Comparison of ENCODE assay signal across 8 cellular contexts in genomic region chr12:55073043-55074022, GRCh38. TPM values are rescaled to one million over a fixed set of nuclear protein-coding genes. Genes with fewer than 3 reads are reported as not detected.
DNase-seq lines count a peak whose midpoint lies in the region; ATAC-seq and TF ChIP-seq lines count a peak whose summit lies in the region.

No MANE protein-coding gene starts in this region.

- TF ChIP-seq CTCF in fibroblast of pulmonary artery (IDR thresholded peaks at IDR 0.05; ENCODE audit: low read length, missing control alignments), result peak; percentile 89
- peak; percentile 88 for TF ChIP-seq CTCF in neutrophil (IDR thresholded peaks at IDR 0.05)

- peaks cover 21% of the 10 kb centered on the region for H3K27me3 ChIP-seq in neutrophil

- H3K4me3 ChIP-seq in fibroblast of pulmonary artery (replicated peaks; ENCODE audit: low read depth, low read length), result no peak overlapping the region
- no peak overlapping the region for H3K4me3 ChIP-seq in neutrophil (ENCODE audit: low read depth in 1 of 2, low read length in 1 of 2)

- no peak overlapping the region for H3K27ac ChIP-seq in neutrophil

- H3K9me3 ChIP-seq in neutrophil, result no peaks in the 10 kb centered on the region

- in situ Hi-C loops in ACHN (cut with HindIII; ENCODE audit: low pct_ligation_motif_present, low pct_unique_long_range_greater_than_20kb, low sequenced_read_pairs), result no loop called here

- no peaks in the 10 kb centered on the region for H3K4me1 ChIP-seq in neutrophil (ENCODE audit: control insufficient read depth in 1 of 2, insufficient read depth in 1 of 2, low read depth in 1 of 2, low read length in 1 of 2)

- peak; percentile 93 for TF ChIP-seq RAD21 in Ishikawa (IDR thresholded peaks at IDR 0.05; ENCODE audit: low read depth)

- H3K36me3 ChIP-seq in neutrophil, result no peaks in the 10 kb centered on the region

- peak; percentile 64 for ATAC-seq in GM18502 (IDR thresholded peaks at IDR 0.05; ENCODE audit: poor library complexity, unreplicated experiment)

- TF ChIP-seq EP300 in Ishikawa (IDR thresholded peaks at IDR 0.05; ENCODE audit: borderline replicate concordance), result no peak

- peak; percentile 74 for DNase-seq in ACHN
- DNase-seq in RPMI7951 (ENCODE audit: low read depth), result peak; percentile 50
- DNase-seq in activated T-helper 1 cell treated with Interleukin-2 at 50 U/mL for 16 hours (ENCODE audit: low read depth), result peak; percentile 54
- DNase-seq in fibroblast of pulmonary artery (ENCODE audit: low read depth), result peak; percentile 84
- DNase-seq in superior temporal gyrus (ENCODE audit: extremely low spot score), result peak; percentile 94

TF ChIP-seq in Ishikawa, 13 proteins besides CTCF, POLR2A, EP300 and RAD21:
- TF ChIP-seq NFIC (IDR thresholded peaks at IDR 0.05) (no peak), YY1 (IDR thresholded peaks at IDR 0.05; ENCODE audit: low read depth) (no peak), CREB1 (IDR thresholded peaks at IDR 0.05; ENCODE audit: low read depth) (no peak), TEAD4 (IDR thresholded peaks at IDR 0.05) (no peak), ZBTB7A (IDR thresholded peaks at IDR 0.05; ENCODE audit: low read depth) (no peak), REST (IDR thresholded peaks at IDR 0.05; ENCODE audit: low read depth) (no peak), TCF12 (IDR thresholded peaks at IDR 0.05; ENCODE audit: low read depth) (no peak), FOXM1 (IDR thresholded peaks at IDR 0.05; ENCODE audit: borderline replicate concordance, low read depth) (no peak)
- TF ChIP-seq, protein P1, sequence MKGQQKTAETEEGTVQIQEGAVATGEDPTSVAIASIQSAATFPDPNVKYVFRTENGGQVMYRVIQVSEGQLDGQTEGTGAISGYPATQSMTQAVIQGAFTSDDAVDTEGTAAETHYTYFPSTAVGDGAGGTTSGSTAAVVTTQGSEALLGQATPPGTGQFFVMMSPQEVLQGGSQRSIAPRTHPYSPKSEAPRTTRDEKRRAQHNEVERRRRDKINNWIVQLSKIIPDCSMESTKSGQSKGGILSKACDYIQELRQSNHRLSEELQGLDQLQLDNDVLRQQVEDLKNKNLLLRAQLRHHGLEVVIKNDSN (IDR thresholded peaks at IDR 0.05), result no peak

RNA-seq across cellular contexts. Expression of gene OR9K2, which starts 52.9 kb away (rescaled TPM):
- not detected in 2 replicates for total RNA-seq in RPMI7951 (2014; rRNA removed; shearing (Covaris generic))

RNA-seq across cellular contexts. Expression of gene NEUROD4, which starts 53.6 kb away (rescaled TPM):
- not detected in 2 replicates for total RNA-seq in RPMI7951 (2014; rRNA removed; shearing (Covaris generic))
